In the genomic region with DNA sequence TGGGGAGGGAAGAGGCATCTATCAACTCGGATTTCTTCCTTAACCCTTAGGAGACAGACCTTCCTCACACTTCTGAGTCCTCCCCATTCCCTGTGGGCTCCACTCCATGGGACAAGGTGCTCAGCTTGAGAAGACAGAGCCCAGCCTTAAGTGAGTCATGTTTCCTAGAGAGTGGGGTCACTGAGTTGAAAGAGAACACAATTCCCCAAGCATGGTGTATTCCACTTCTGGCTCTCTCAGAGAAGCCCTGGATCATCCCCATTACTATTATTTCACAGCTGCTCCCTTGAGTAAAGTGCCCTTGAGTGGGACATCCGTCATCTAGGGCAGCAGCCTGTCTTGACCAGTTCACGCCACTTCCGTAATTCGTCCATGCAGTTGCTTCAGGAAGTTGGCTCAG, we compare ENCODE assay signal across 31 cellular contexts.
"Had no signal": no experiment of that assay in that cellular context is flagged by ENCODE, and none has a peak within 500 bp of the region (broad histone marks: within the 10 kb centered on the region; RNA-seq: fewer than 3 reads in every experiment).

No MANE protein-coding gene starts in this region.

- H3K27me3 ChIP-seq: brain microvascular endothelial cell, neutrophil, ovary, sigmoid colon, upper lobe of left lung, vagina had no signal

- DNase-seq: activated CD4-positive, alpha-beta memory T cell treated with anti-CD3 and anti-CD28 coated beads, Interleukin-2, amount 10 ng/mL, durations not matched to agents 7 days and 5 days; activated CD4-positive, alpha-beta T cell treated with anti-CD3 and anti-CD28 coated beads, Interleukin-2, amount 10 ng/mL, durations not matched to agents 7 days and 5 days; activated CD4-positive, CD25-positive, alpha-beta regulatory T cell treated with anti-CD3 and anti-CD28 coated beads, Interleukin-2, amount 50 U/mL, for 72 hours; activated CD8-positive, alpha-beta memory T cell treated with anti-CD3 and anti-CD28 coated beads, Interleukin-2, amount 50 U/mL, for 48 hours; activated gamma-delta T cell treated with Interleukin-2 at 50 U/mL for 16 hours; activated naive CD4-positive, alpha-beta T cell treated with anti-CD3 and anti-CD28 coated beads, Interleukin-2, amount 50 U/mL, for 16 hours; activated T-cell treated with anti-CD3 and anti-CD28 coated beads, Interleukin-2, amount 50 U/mL, for 24 hours; amniotic stem cell; brain microvascular endothelial cell; caudate nucleus; effector CD4-positive, alpha-beta T cell; esophagus squamous epithelium; head of caudate nucleus; hypothalamus; kidney glomerular epithelial cell; left lung; lower lobe of right lung; mucosa of descending colon; ovary; retina; sigmoid colon; small intestine; stimulated activated CD4-positive, alpha-beta T cell treated with anti-CD3 and anti-CD28 coated beads, Interleukin-4, amount 100 ng/mL, for 4 hours; stimulated activated CD8-positive, alpha-beta memory T cell treated with anti-CD3 and anti-CD28 coated beads, Interleukin-4, amount 100 ng/mL, for 48 hours; stimulated activated naive CD8-positive, alpha-beta T cell treated with anti-CD3 and anti-CD28 coated beads, Interleukin-15, amount 100 ng/mL, for 72 hours; substantia nigra; T-helper 2 cell; upper lobe of left lung had no signal

- H3K36me3 ChIP-seq: brain microvascular endothelial cell, esophagus squamous epithelium, left lung, lower lobe of right lung, neutrophil, ovary, sigmoid colon, upper lobe of left lung, vagina had no signal

- H3K4me1 ChIP-seq: left lung had no signal

- H3K4me3 ChIP-seq: esophagus squamous epithelium, left lung, lower lobe of right lung, mucosa of descending colon, ovary, sigmoid colon, upper lobe of left lung, vagina had no signal

- H3K9me3 ChIP-seq: esophagus squamous epithelium, left lung, lower lobe of right lung, mucosa of descending colon, neutrophil, ovary, sigmoid colon, upper lobe of left lung, vagina had no signal

- H3K27ac ChIP-seq: brain microvascular endothelial cell, epithelial cell of prostate, esophagus squamous epithelium, left lung, lower lobe of right lung, neutrophil, ovary, sigmoid colon, upper lobe of left lung, vagina had no signal
